Comparison of ENCODE assay signal across 22 cellular contexts in genomic region chr7:158386355-158386618, GRCh38.
"Had no signal": no experiment of that assay in that cellular context is flagged by ENCODE, and none has a peak within 500 bp of the region (broad histone marks: within the 10 kb centered on the region; RNA-seq: fewer than 3 reads in every experiment).

No MANE protein-coding gene starts in this region.

- H3K9me3 ChIP-seq: esophagus muscularis mucosa, gastroesophageal sphincter, heart right ventricle, lower lobe of right lung, mucosa of descending colon had no signal

- H3K36me3 ChIP-seq: esophagus muscularis mucosa, gastroesophageal sphincter, heart right ventricle, left lung, lower lobe of right lung had no signal

- H3K4me1 ChIP-seq: esophagus muscularis mucosa, foreskin keratinocyte, gastroesophageal sphincter, heart right ventricle, left lung, lower lobe of right lung had no signal

- H3K27ac ChIP-seq: coronary artery, dorsolateral prefrontal cortex, esophagus muscularis mucosa, foreskin keratinocyte, gastroesophageal sphincter, heart right ventricle, left lung, lower lobe of right lung had no signal

- H3K4me3 ChIP-seq: coronary artery, dorsolateral prefrontal cortex, esophagus muscularis mucosa, gastroesophageal sphincter, heart right ventricle, left lung, lower lobe of right lung, mucosa of descending colon had no signal

- DNase-seq: dermis blood vessel endothelial cell; dorsolateral prefrontal cortex; effector CD4-positive, alpha-beta T cell; effector memory CD4-positive, alpha-beta T cell; foreskin keratinocyte; head of caudate nucleus; heart right ventricle; hippocampal formation; left cardiac atrium; left lung; left ventricle myocardium superior; lower lobe of right lung; mesenchymal stem cell; mucosa of descending colon had no signal

- H3K27me3 ChIP-seq: foreskin keratinocyte had no signal

- FAIRE-seq: colon, endothelial cell of umbilical vein, frontal cortex, islet of Langerhans, keratinocyte had no signal

- ATAC-seq: foreskin keratinocyte, gastroesophageal sphincter, heart right ventricle, left cardiac atrium, left lung, left ventricle myocardium superior, lower lobe of right lung, mucosa of descending colon had no signal
